18 cellular contexts compared by ENCODE assay signal in the genomic region with DNA sequence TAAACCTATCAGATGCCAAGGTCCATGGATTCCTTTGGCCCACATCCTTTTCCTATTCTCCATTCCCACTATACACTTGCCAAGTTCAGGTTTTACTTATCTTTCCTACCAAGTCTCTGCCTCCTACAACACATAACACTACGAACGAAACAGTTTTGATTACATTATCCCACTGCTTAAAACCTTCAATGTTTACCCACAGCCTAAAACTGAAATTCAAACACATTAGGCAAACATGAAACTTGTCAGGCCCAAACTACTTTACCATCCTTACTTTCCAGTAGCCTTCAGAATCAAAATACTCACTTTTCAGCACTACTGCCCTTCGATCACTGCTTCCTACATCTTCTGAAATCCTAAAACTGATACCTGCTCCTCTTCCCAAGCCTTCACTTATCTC. TPM values are rescaled to one million over a fixed set of nuclear protein-coding genes. Genes with fewer than 3 reads are reported as not detected.
DNase-seq lines count a peak whose midpoint lies in the region; ATAC-seq and TF ChIP-seq lines count a peak whose summit lies in the region.
"Had no signal": no experiment of that assay in that cellular context is flagged by ENCODE, and none has a peak within 500 bp of the region (broad histone marks: within the 10 kb centered on the region; RNA-seq: fewer than 3 reads in every experiment).

No MANE protein-coding gene starts in this region.

- no peaks in the 10 kb centered on the region for H3K27me3 ChIP-seq in DND-41 (ENCODE audit: insufficient read depth, low read length, poor library complexity)
- H3K27me3 ChIP-seq in MM.1S (replicated peaks; ENCODE audit: insufficient read depth, low read length): no peaks in the 10 kb centered on the region
- no peaks in the 10 kb centered on the region for H3K27me3 ChIP-seq in endocrine pancreas (ENCODE audit: control insufficient read depth, insufficient read depth, low read length)
- no peaks in the 10 kb centered on the region for H3K27me3 ChIP-seq in osteoblast (ENCODE audit: insufficient read depth, low read length)
- H3K27me3 ChIP-seq: body of pancreas, suprapubic skin had no signal

- H3K27ac ChIP-seq in DND-41 (ENCODE audit: low read length) (no peak overlapping the region), MM.1S (ENCODE audit: low read length) (no peak overlapping the region), osteoblast (ENCODE audit: low read depth, low read length) (no peak overlapping the region)
- H3K27ac ChIP-seq: body of pancreas, suprapubic skin had no signal

- H2AFZ ChIP-seq in DND-41 (ENCODE audit: low read depth, low read length): no peak overlapping the region
- no peak overlapping the region for H2AFZ ChIP-seq in MM.1S (ENCODE audit: low read length)
- H2AFZ ChIP-seq in osteoblast (ENCODE audit: low read length): no peak overlapping the region

- H3K9me2 ChIP-seq in MM.1S (replicated peaks; ENCODE audit: insufficient read depth, low read length): no peaks in the 10 kb centered on the region

- peaks cover 93% of the 10 kb centered on the region for H3K79me2 ChIP-seq in DND-41 (ENCODE audit: insufficient read depth, low read length)
- H3K79me2 ChIP-seq in MM.1S (ENCODE audit: low read length): peaks cover 77% of the 10 kb centered on the region
- H3K79me2 ChIP-seq in osteoblast (ENCODE audit: insufficient read depth, low read length): peaks cover 74% of the 10 kb centered on the region

- H3K4me1 ChIP-seq in DND-41 (ENCODE audit: insufficient read depth, low read length): peaks cover 66% of the 10 kb centered on the region
- H3K4me1 ChIP-seq in MM.1S (ENCODE audit: low read length): peaks cover 32% of the 10 kb centered on the region
- peaks cover 27% of the 10 kb centered on the region for H3K4me1 ChIP-seq in endocrine pancreas (ENCODE audit: control insufficient read depth, insufficient read depth, low read length)
- peaks cover 20% of the 10 kb centered on the region for H3K4me1 ChIP-seq in osteoblast (ENCODE audit: insufficient read depth, low read length)

- no peaks in the 10 kb centered on the region for H3K9me3 ChIP-seq in DND-41 (ENCODE audit: insufficient read depth, low read length, severe bottlenecking)
- no peaks in the 10 kb centered on the region for H3K9me3 ChIP-seq in MM.1S (replicated peaks; ENCODE audit: insufficient read depth, low read length)
- no peaks in the 10 kb centered on the region for H3K9me3 ChIP-seq in endocrine pancreas (ENCODE audit: control insufficient read depth, low read length)
- H3K9me3 ChIP-seq in osteoblast (ENCODE audit: low read depth, low read length): no peaks in the 10 kb centered on the region
- H3K9me3 ChIP-seq: body of pancreas, suprapubic skin had no signal

- no peak for TF ChIP-seq CTCF in DND-41 (IDR thresholded peaks at IDR 0.05; ENCODE audit: borderline replicate concordance, extremely low read depth, low read length, poor library complexity, severe bottlenecking)
- no peak for TF ChIP-seq CTCF in MM.1S (IDR thresholded peaks at IDR 0.05; ENCODE audit: low read length)
- TF ChIP-seq CTCF in osteoblast (IDR thresholded peaks at IDR 0.05; ENCODE audit: extremely low read depth, low read depth, low read length): no peak

- peaks cover 11% of the 10 kb centered on the region; the same call in 1 of the 2 replicates for H3F3A ChIP-seq in MM.1S (ENCODE audit: insufficient read depth, low read length)

- peak overlapping the region; percentile 73 for H3K4me2 ChIP-seq in DND-41 (ENCODE audit: insufficient read depth, low read length)
- H3K4me2 ChIP-seq in MM.1S (ENCODE audit: low read depth, low read length): peak overlapping the region; percentile 91; the same call in 1 of the 2 replicates
- H3K4me2 ChIP-seq in osteoblast (ENCODE audit: insufficient read depth, low read length): peak overlapping the region; percentile 87

- peaks cover 13% of the 10 kb centered on the region; the same call in 1 of the 2 replicates for H3K36me3 ChIP-seq in DND-41 (ENCODE audit: insufficient read depth, low read length)
- no peaks in the 10 kb centered on the region for H3K36me3 ChIP-seq in MM.1S (replicated peaks; ENCODE audit: insufficient read depth, low read length)
- H3K36me3 ChIP-seq in endocrine pancreas (ENCODE audit: control insufficient read depth, insufficient read depth, low read length): no peaks in the 10 kb centered on the region
- peaks cover 3% of the 10 kb centered on the region for H3K36me3 ChIP-seq in osteoblast (ENCODE audit: insufficient read depth, low read length)

- DNase-seq in DND-41 (no peak), MM.1S (no peak), osteoblast (ENCODE audit: insufficient read length, low spot score, missing footprints) (no peak), hepatic stellate cell (ENCODE audit: low spot score) (no peak), NCI-H82 treated with DMSO at 0.1 percent for 48 hours (lab: John Stamatoyannopoulos, UW; ENCODE audit: unreplicated experiment) (no peak)
- DNase-seq in stimulated activated naive CD4-positive, alpha-beta T cell (lab: John Stamatoyannopoulos, UW): no peak
- DNase-seq: activated CD4-positive, alpha-beta T cell treated with anti-CD3 and anti-CD28 coated beads, Interleukin-2, amount 10 ng/mL, durations not matched to agents 24 days and 14 days; activated naive CD4-positive, alpha-beta T cell treated with anti-CD3 and anti-CD28 coated beads, Interleukin-2, amount 10 ng/mL, durations not matched to agents 7 days and 5 days; activated T-cell treated with anti-CD3 and anti-CD28 coated beads for 4 hours; body of pancreas; left ventricle myocardium superior; naive thymus-derived CD4-positive, alpha-beta T cell; NCI-H2081 treated with DMSO at 0.1 percent for 48 hours; NCI-H748 treated with DMSO at 0.1 percent for 48 hours; T-helper 2 cell had no signal

- H4K20me1 ChIP-seq in DND-41 (ENCODE audit: insufficient read depth, low read length) (peaks cover 68% of the 10 kb centered on the region), MM.1S (ENCODE audit: insufficient read depth, low read length) (peaks cover 66% of the 10 kb centered on the region), osteoblast (ENCODE audit: insufficient read depth, low read length) (peaks cover 54% of the 10 kb centered on the region)

- no peak for ATAC-seq in DND-41 (ENCODE audit: insufficient read depth, low read depth)
- ATAC-seq in HG03175 (IDR thresholded peaks at IDR 0.05; ENCODE audit: unreplicated experiment): no peak
- ATAC-seq: body of pancreas; left ventricle myocardium superior; naive thymus-derived CD4-positive, alpha-beta T cell had no signal

- 0 out of 2 replicates have a peak overlapping the region, but pooled peaks have one; percentile 85 for H3K9ac ChIP-seq in DND-41 (ENCODE audit: low read depth, low read length)
- H3K9ac ChIP-seq in MM.1S (ENCODE audit: low read length): no peak overlapping the region
- H3K9ac ChIP-seq in endocrine pancreas (ENCODE audit: control insufficient read depth, insufficient read depth, low read length): no peak overlapping the region

- H3K4me3 ChIP-seq in DND-41 (ENCODE audit: low read depth in 1 of 2, low read length in 2 of 2): peak overlapping the region in 1 of 2 experiments; percentile 77; a peak in 2 of 4 replicates
- no peak overlapping the region for H3K4me3 ChIP-seq in MM.1S (ENCODE audit: low read length)
- peak overlapping the region; percentile 95 for H3K4me3 ChIP-seq in endocrine pancreas (ENCODE audit: control insufficient read depth, insufficient read depth, low read length)
- no peak overlapping the region for H3K4me3 ChIP-seq in osteoblast (ENCODE audit: insufficient read depth, low read length)
- H3K4me3 ChIP-seq: body of pancreas, suprapubic skin had no signal

RNA-seq across cellular contexts. Expression of gene SCAF4, which starts 3.0 kb away (rescaled TPM):
- 7.6 and 10.9 TPM in 2 replicates for total RNA-seq in osteoblast
